1 cellular context compared by ENCODE assay signal in the genomic region with DNA sequence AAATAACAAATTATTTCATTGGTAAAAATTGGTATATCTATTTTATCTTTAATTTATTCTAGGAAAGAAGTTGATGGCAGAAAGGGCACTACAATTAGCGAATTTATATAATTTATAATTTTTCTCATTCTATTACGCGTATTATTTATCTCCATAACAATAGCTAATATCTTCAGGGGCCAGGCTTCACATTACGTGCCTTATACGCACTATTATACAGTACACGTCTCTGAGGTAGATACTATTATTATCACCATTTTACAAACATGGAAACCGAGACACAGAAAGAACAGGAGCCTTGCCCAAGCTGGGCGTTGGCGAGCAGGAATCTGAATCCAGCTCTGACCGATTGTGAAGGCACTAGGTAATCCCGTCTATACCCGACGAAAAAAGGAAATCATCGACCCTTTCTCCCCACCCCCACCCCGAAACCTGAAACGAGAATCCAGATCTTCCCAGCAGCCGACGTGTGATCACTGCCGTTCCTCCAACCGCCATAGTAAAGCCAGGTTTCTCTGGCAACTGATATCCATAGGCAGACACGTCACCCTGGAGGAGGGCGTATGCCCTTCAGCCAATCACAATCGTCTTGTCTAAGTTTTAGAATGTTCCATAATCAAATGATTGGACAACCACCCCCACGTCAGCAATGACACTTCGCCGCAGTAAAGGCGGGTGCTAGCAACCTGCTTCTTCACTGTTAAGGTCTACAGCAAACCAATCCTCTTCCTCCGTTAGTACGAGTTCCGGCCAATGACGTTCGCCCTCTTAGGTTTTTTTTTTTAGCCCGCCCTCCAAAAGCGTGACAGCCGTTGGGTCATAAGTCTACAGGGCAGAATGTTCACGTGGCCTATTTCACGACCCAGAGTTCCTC.
TF ChIP-seq lines count a peak whose summit lies in the region.

A gene with protein sequence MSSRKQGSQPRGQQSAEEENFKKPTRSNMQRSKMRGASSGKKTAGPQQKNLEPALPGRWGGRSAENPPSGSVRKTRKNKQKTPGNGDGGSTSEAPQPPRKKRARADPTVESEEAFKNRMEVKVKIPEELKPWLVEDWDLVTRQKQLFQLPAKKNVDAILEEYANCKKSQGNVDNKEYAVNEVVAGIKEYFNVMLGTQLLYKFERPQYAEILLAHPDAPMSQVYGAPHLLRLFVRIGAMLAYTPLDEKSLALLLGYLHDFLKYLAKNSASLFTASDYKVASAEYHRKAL (minus strand): TSS at position 501 of the 874 bp plus-strand sequence. CDS start 9,672 bp downstream, outside the sequence.

TF ChIP-seq in HepG2, 621 proteins besides CTCF, POLR2A, EP300 and RAD21 (continued from another document):
- TF ChIP-seq, protein P1, sequence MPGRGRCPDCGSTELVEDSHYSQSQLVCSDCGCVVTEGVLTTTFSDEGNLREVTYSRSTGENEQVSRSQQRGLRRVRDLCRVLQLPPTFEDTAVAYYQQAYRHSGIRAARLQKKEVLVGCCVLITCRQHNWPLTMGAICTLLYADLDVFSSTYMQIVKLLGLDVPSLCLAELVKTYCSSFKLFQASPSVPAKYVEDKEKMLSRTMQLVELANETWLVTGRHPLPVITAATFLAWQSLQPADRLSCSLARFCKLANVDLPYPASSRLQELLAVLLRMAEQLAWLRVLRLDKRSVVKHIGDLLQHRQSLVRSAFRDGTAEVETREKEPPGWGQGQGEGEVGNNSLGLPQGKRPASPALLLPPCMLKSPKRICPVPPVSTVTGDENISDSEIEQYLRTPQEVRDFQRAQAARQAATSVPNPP (CRISPR knock-in tag; IDR thresholded peaks at IDR 0.05) = no peak
- no peak for TF ChIP-seq ZNF652 (CRISPR knock-in tag; IDR thresholded peaks at IDR 0.05; ENCODE audit: borderline replicate concordance, low read depth)
